Comparison of ENCODE assay signal across 2 cellular contexts in genomic region chr7:129529643-129530042, GRCh38.
A peak's percentile ranks its signal among the peaks of the same experiment; 100 is the strongest.
TF ChIP-seq lines count a peak whose summit lies in the region.

No MANE protein-coding gene starts in this region.

TF ChIP-seq in K562, 482 proteins besides CTCF, POLR2A, EP300 and RAD21:
- TF ChIP-seq PKNOX1 (IDR thresholded peaks at IDR 0.05): peak; percentile 62; the same call in 1 of the 2 replicates
- no peak for TF ChIP-seq ELF1 (tag; IDR thresholded peaks at IDR 0.05)
TF ChIP-seq in K562: peak in this region for 1.

TF ChIP-seq in GM12891, 5 proteins besides CTCF, POLR2A, EP300 and RAD21 (continued from another document):
- TF ChIP-seq POU2F2 (IDR thresholded peaks at IDR 0.05; ENCODE audit: low read depth, low read length) (no peak), SPI1 (IDR thresholded peaks at IDR 0.05; ENCODE audit: low read depth, low read length) (no peak)
